Comparison of ENCODE assay signal across 1 cellular context in genomic region chr11:6357222-6357621, GRCh38.
TF ChIP-seq lines count a peak whose summit lies in the region.

No MANE protein-coding gene starts in this region.

TF ChIP-seq in HepG2, 621 proteins besides CTCF, POLR2A, EP300 and RAD21:
- TF ChIP-seq SP5 (CRISPR knock-in tag; IDR thresholded peaks at IDR 0.05; ENCODE audit: borderline replicate concordance, low read depth) (no peak), TOE1 (CRISPR knock-in tag; IDR thresholded peaks at IDR 0.05) (no peak), NFKBIZ (CRISPR knock-in tag; IDR thresholded peaks at IDR 0.05) (no peak), USF2 (IDR thresholded peaks at IDR 0.05; ENCODE audit: low read depth, low read length) (no peak), USF2 (CRISPR knock-in tag; IDR thresholded peaks at IDR 0.05; ENCODE audit: borderline replicate concordance) (no peak), ZSCAN12 (CRISPR knock-in tag; IDR thresholded peaks at IDR 0.05) (no peak), ZNF430 (CRISPR knock-in tag; IDR thresholded peaks at IDR 0.05) (no peak), PPARG (CRISPR knock-in tag; conservative IDR thresholded peaks at IDR 0.05) (no peak), ZNF18 (CRISPR knock-in tag; IDR thresholded peaks at IDR 0.05; ENCODE audit: insufficient replicate concordance) (no peak), XRCC5 (optimal IDR thresholded peaks at IDR 0.05; ENCODE audit: low read length) (no peak), HOXA9 (CRISPR knock-in tag; IDR thresholded peaks at IDR 0.05; ENCODE audit: borderline replicate concordance) (no peak), ELK4 (CRISPR knock-in tag; IDR thresholded peaks at IDR 0.05; ENCODE audit: borderline replicate concordance) (no peak), RORA (CRISPR knock-in tag; IDR thresholded peaks at IDR 0.05) (no peak), GRHL1 (CRISPR knock-in tag; conservative IDR thresholded peaks at IDR 0.05) (no peak), KMT2B (CRISPR knock-in tag; IDR thresholded peaks at IDR 0.05) (no peak), SIX4 (CRISPR knock-in tag; IDR thresholded peaks at IDR 0.05) (no peak), ZNF768 (CRISPR knock-in tag; IDR thresholded peaks at IDR 0.05) (no peak), ZBTB46 (CRISPR knock-in tag; IDR thresholded peaks at IDR 0.05; ENCODE audit: borderline replicate concordance) (no peak), POGK (CRISPR knock-in tag; conservative IDR thresholded peaks at IDR 0.05) (no peak), ZKSCAN8 (CRISPR knock-in tag; IDR thresholded peaks at IDR 0.05; ENCODE audit: borderline replicate concordance) (no peak), IRF2 (CRISPR knock-in tag; IDR thresholded peaks at IDR 0.05) (no peak)
